ENCODE assay signal across 24 cellular contexts in the genomic region with DNA sequence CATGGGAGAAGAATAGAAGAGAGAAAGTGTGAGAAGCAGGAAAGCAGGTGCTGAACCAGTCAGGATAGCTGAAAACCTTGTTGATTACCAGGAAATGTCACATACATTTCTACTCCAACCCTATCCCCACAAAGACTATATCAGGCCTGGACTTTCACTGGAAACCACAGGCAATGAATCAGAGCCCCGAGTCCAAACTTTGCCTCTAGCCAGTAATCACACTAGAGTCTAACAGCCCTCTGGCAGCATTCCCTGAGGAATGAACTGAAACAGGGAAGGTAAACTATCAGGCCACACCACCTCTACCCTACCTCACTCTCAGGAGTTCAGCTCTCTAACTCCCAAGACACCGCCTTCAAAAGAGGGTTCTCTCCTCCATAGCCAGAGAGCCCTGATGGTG. TPM values are rescaled to one million over a fixed set of nuclear protein-coding genes. Genes with fewer than 3 reads are reported as not detected.
DNase-seq lines count a peak whose midpoint lies in the region; FAIRE-seq and TF ChIP-seq lines count a peak whose summit lies in the region.
"Had no signal": no experiment of that assay in that cellular context is flagged by ENCODE, and none has a peak within 500 bp of the region (broad histone marks: within the 10 kb centered on the region; RNA-seq: fewer than 3 reads in every experiment).

No MANE protein-coding gene starts in this region.

- no peaks in the 10 kb centered on the region for H3K27me3 ChIP-seq in stomach
- H3K27me3 ChIP-seq: BLaER1 treated with 17β-estradiol and CSF1 and Interleukin-3, amounts not matched to agents 10 nM and 100 nM; foreskin keratinocyte; left lung; ovary had no signal

- intact Hi-C loops in stomach (cut with DNase I; ENCODE audit: low total_unique reads), result no loop called here

- no peak for TF ChIP-seq POLR2A in GM12891 (IDR thresholded peaks at IDR 0.05; ENCODE audit: low read depth, low read length)
- no peak for TF ChIP-seq POLR2A in stomach (IDR thresholded peaks at IDR 0.05)

- H3K27ac ChIP-seq in stomach, result peak overlapping the region; percentile 68 to 85 (median 79)
- H3K27ac ChIP-seq: BLaER1 treated with 17β-estradiol and CSF1 and Interleukin-3, amounts not matched to agents 10 nM and 100 nM; foreskin keratinocyte; left lung; ovary; thoracic aorta had no signal

- no peaks in the 10 kb centered on the region for H3K9me3 ChIP-seq in stomach
- H3K9me3 ChIP-seq: BLaER1 treated with 17β-estradiol and CSF1 and Interleukin-3, amounts not matched to agents 10 nM and 100 nM; left lung; ovary; thoracic aorta had no signal

- peaks cover 11 to 39% (median 39%) of the 10 kb centered on the region in 4 donors for H3K36me3 ChIP-seq in stomach
- H3K36me3 ChIP-seq: ovary had no signal

- H3K4me3 ChIP-seq in foreskin fibroblast (ENCODE audit: low read depth in 1 of 2, low read length in 2 of 2), result no peak overlapping the region
- no peak overlapping the region for H3K4me3 ChIP-seq in stomach
- H3K4me3 ChIP-seq: BLaER1 treated with 17β-estradiol and CSF1 and Interleukin-3, amounts not matched to agents 10 nM and 100 nM; left lung; ovary; thoracic aorta had no signal

- TF ChIP-seq EP300 in stomach (IDR thresholded peaks at IDR 0.05), result no peak

- DNase-seq in GM12891 (ENCODE audit: insufficient read length, low spot score) (no peak), RPMI7951 (ENCODE audit: low read depth) (peak; percentile 52), foreskin fibroblast (peak; percentile 39 to 67), stomach (peak; percentile 70), NCI-H524 treated with DMSO at 0.1 percent for 48 hours (lab: John Stamatoyannopoulos, UW) (no peak), NCI-H187 treated with DMSO at 0.1 percent for 48 hours (lab: John Stamatoyannopoulos, UW) (no peak)
- DNase-seq in activated CD4-positive, alpha-beta T cell treated with anti-CD3 and anti-CD28 coated beads, Interleukin-2, amount 50 U/mL, for 4 hours, result no peak
- DNase-seq: activated CD4-positive, alpha-beta memory T cell treated with anti-CD3 and anti-CD28 coated beads, Interleukin-2, amount 10 ng/mL, durations not matched to agents 7 days and 5 days; activated naive CD8-positive, alpha-beta T cell treated with anti-CD3 and anti-CD28 coated beads for 36 hours; activated T-cell treated with anti-CD3 and anti-CD28 coated beads, Interleukin-2, amount 50 U/mL, for 4 hours; caudate nucleus; left lung; NCI-H1436; NCI-H345; ovary; Right ventricle myocardium superior; stimulated activated CD4-positive, alpha-beta T cell treated with anti-CD3 and anti-CD28 coated beads, Interleukin-4, amount 100 ng/mL, for 4 hours; stimulated activated CD8-positive, alpha-beta memory T cell treated with anti-CD3 and anti-CD28 coated beads, Interleukin-4, amount 100 ng/mL, for 48 hours; T-cell had no signal

- WGBS in stomach, 5 donors, result 30 to 60% (median 36%) methylated on average over 2 of the region's 2 CpGs

- FAIRE-seq in GM12891 (lab: Jason Lieb, UNC), result peak; percentile 47

- H3K4me1 ChIP-seq in stomach, result peaks cover 24 to 47% (median 32%) of the 10 kb centered on the region in 4 donors
- H3K4me1 ChIP-seq: foreskin keratinocyte had no signal

- TF ChIP-seq CTCF in foreskin fibroblast (IDR thresholded peaks at IDR 0.05; ENCODE audit: low read depth, low read length) (no peak), stomach (IDR thresholded peaks at IDR 0.05) (no peak)

TF ChIP-seq in GM12891, 5 proteins besides CTCF, POLR2A, EP300 and RAD21:
- no peak for TF ChIP-seq POLR2AphosphoS5 (IDR thresholded peaks at IDR 0.05; ENCODE audit: low read depth, low read length)
- TF ChIP-seq SPI1 (IDR thresholded peaks at IDR 0.05; ENCODE audit: low read depth, low read length), result no peak
- no peak for TF ChIP-seq POU2F2 (IDR thresholded peaks at IDR 0.05; ENCODE audit: low read depth, low read length)
- TF ChIP-seq PAX5 (IDR thresholded peaks at IDR 0.05; ENCODE audit: insufficient read depth, low read length, severe bottlenecking), result no peak
- no peak for TF ChIP-seq TAF1 (IDR thresholded peaks at IDR 0.05; ENCODE audit: low read depth, low read length)

RNA-seq across cellular contexts. Expression of a gene that starts 18.7 kb away (rescaled TPM):
- polyA plus RNA-seq in GM12891 (2012; ENCODE audit: low read depth, missing spikeins), result not detected
- total RNA-seq in RPMI7951 (2014; rRNA removed; shearing (Covaris generic)), result not detected in 2 replicates
- total RNA-seq in stomach, result 10 to 100 TPM in 4 of 5 donors, under 1 TPM in 1; 0.58 to 59.1 (median 16.5) TPM
- 1 to 10 TPM; 6.4 to 9.0 (median 7.8) TPM for polyA plus RNA-seq in stomach
- total RNA-seq: activated CD4-positive, alpha-beta memory T cell treated with anti-CD3 and anti-CD28 coated beads, Interleukin-2, amount 10 ng/mL, durations not matched to agents 7 days and 5 days; activated naive CD8-positive, alpha-beta T cell treated with anti-CD3 and anti-CD28 coated beads for 36 hours; foreskin keratinocyte; H4; Right ventricle myocardium superior; skeletal muscle tissue had no signal

RNA-seq across cellular contexts. Expression of a gene that starts 38.1 kb away (rescaled TPM):
- polyA plus RNA-seq in GM12891 (2012; ENCODE audit: low read depth, missing spikeins), result not detected
- total RNA-seq in RPMI7951 (2014; rRNA removed; shearing (Covaris generic)), result 0.10 and 0.12 TPM in 2 replicates
- total RNA-seq in stomach, result 1 to 10 TPM in 1 of 5 donors, not detected in 4; 2.6 TPM
- polyA plus RNA-seq in stomach, result under 1 TPM in 1 of 3 donors, not detected in 2; 0.10 TPM
- total RNA-seq: activated CD4-positive, alpha-beta memory T cell treated with anti-CD3 and anti-CD28 coated beads, Interleukin-2, amount 10 ng/mL, durations not matched to agents 7 days and 5 days; activated naive CD8-positive, alpha-beta T cell treated with anti-CD3 and anti-CD28 coated beads for 36 hours; activated T-cell treated with anti-CD3 and anti-CD28 coated beads, Interleukin-2, amount 50 U/mL, for 4 hours; foreskin keratinocyte; Right ventricle myocardium superior; skeletal muscle tissue; thoracic aorta had no signal
- polyA plus RNA-seq: foreskin keratinocyte had no signal

Comparison
In these comparisons a context has a peak if more than half of its experiments do, and no peak if none do; other contexts are left out.
1. DNase-seq: peak in RPMI7951 (single experiment), foreskin fibroblast (2 of 2) and stomach (single experiment); none in GM12891 (single experiment), NCI-H524 treated with DMSO at 0.1 percent for 48 hours (single experiment), activated CD4-positive, alpha-beta T cell treated with anti-CD3 and anti-CD28 coated beads, Interleukin-2, amount 50 U/mL, for 4 hours (0 of 2) and NCI-H187 treated with DMSO at 0.1 percent for 48 hours (single experiment).